Comparison of ENCODE assay signal across 8 cellular contexts in the genomic region with DNA sequence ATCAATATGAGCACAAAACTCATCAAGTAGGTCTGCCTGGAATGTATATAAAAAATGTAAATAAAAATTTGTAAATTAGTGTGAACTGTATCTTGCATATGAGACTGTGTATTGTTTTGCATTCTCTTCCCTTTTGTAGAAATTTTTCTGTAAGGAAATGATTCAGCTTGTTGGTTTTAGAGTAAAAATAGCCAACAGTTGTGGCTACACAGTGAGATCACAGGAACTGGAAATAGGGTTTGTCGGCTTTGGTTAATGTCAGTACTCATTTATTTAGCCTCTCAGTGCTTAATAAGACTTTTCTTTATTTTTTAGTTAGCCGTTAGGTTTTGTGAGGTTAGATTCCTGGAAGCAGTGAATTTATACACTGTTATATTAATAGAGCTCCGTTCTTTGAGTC.
A peak's percentile ranks its signal among the peaks of the same experiment; 100 is the strongest.
DNase-seq lines count a peak whose midpoint lies in the region; ATAC-seq, FAIRE-seq and TF ChIP-seq lines count a peak whose summit lies in the region.

No MANE protein-coding gene starts in this region.

- FAIRE-seq in astrocyte (lab: Jason Lieb, UNC), result peak; percentile 90

- peaks cover 0 to 5% (median 3%) of the 10 kb centered on the region in 7 donors for H3K9me3 Mint-ChIP-seq in CD14-positive monocyte
- no peaks in the 10 kb centered on the region for H3K9me3 Mint-ChIP-seq in astrocyte (ENCODE audit: unreplicated experiment)

- TF ChIP-seq CTCF in CD14-positive monocyte (IDR thresholded peaks at IDR 0.05), result no peak
- TF ChIP-seq CTCF in astrocyte (IDR thresholded peaks at IDR 0.05; ENCODE audit: insufficient read depth, low read depth, low read length), result no peak

- no peak for DNase-seq in CD14-positive monocyte (ENCODE audit: low spot score)
- peak; percentile 83 for DNase-seq in astrocyte (ENCODE audit: low read depth)
- DNase-seq in pulmonary artery endothelial cell (ENCODE audit: low read depth, low spot score), result peak; percentile 65
- DNase-seq in NCI-H146 treated with DMSO at 0.1 percent for 48 hours (lab: John Stamatoyannopoulos, UW; ENCODE audit: unreplicated experiment), result no peak
- no peak for DNase-seq in SK-N-DZ (ENCODE audit: low spot score)
- DNase-seq in activated CD8-positive, alpha-beta memory T cell treated with anti-CD3 and anti-CD28 coated beads for 24 hours, result no peak

- H4K20me1 ChIP-seq in astrocyte (ENCODE audit: insufficient read depth, low read length), result no peaks in the 10 kb centered on the region

- no peaks in the 10 kb centered on the region for H3K36me3 ChIP-seq in astrocyte (ENCODE audit: insufficient read depth, low read length)

- H3K9me3 ChIP-seq in astrocyte (ENCODE audit: insufficient read depth, low read depth, low read length), result no peaks in the 10 kb centered on the region

- H3K27ac Mint-ChIP-seq in CD14-positive monocyte (peak overlapping the region; percentile 84 to 95 (median 93)), astrocyte (ENCODE audit: unreplicated experiment) (peak overlapping the region; percentile 77)

- peaks cover 11 to 12% of the 10 kb centered on the region in 2 donors for H3K36me3 Mint-ChIP-seq in CD14-positive monocyte
- H3K36me3 Mint-ChIP-seq in astrocyte (ENCODE audit: low read depth, unreplicated experiment), result peaks cover 6% of the 10 kb centered on the region

- H3K4me3 Mint-ChIP-seq in CD14-positive monocyte (peak overlapping the region; percentile 28 to 63), astrocyte (ENCODE audit: unreplicated experiment) (peak overlapping the region; percentile 63)

- H3K27ac ChIP-seq in astrocyte (ENCODE audit: low read depth, low read length), result peak overlapping the region; percentile 41

- H2AFZ ChIP-seq in astrocyte (ENCODE audit: low read depth, low read length), result no peak overlapping the region

- intact Hi-C loops in CD14-positive monocyte (cut with micrococcal nuclease), result no loop called here

- ATAC-seq in GM19467 (IDR thresholded peaks at IDR 0.05; ENCODE audit: unreplicated experiment), result peak; percentile 67
- peak; percentile 81 for ATAC-seq in HG03460 (IDR thresholded peaks at IDR 0.05; ENCODE audit: unreplicated experiment)

- peak overlapping the region; percentile 12 for H3K4me3 ChIP-seq in astrocyte (ENCODE audit: insufficient read depth, low read depth, low read length)

- H3K4me2 ChIP-seq in astrocyte (ENCODE audit: low read length), result peak overlapping the region; percentile 57

- H3K27me3 ChIP-seq in astrocyte (ENCODE audit: insufficient read depth, low read length), result no peaks in the 10 kb centered on the region

- peaks cover 11% of the 10 kb centered on the region for H3K4me1 ChIP-seq in astrocyte (ENCODE audit: insufficient read depth, low read length)

- no peaks in the 10 kb centered on the region for H3K79me2 ChIP-seq in astrocyte (ENCODE audit: insufficient read depth, low read length)

- no peak overlapping the region for H3K9ac ChIP-seq in astrocyte (ENCODE audit: low read length)

- H3K4me1 Mint-ChIP-seq in CD14-positive monocyte (peaks cover 65% of the 10 kb centered on the region), astrocyte (ENCODE audit: low read depth, unreplicated experiment) (peaks cover 7% of the 10 kb centered on the region)

- peaks cover 0 to 2% (median 0%) of the 10 kb centered on the region in 3 donors for H3K27me3 Mint-ChIP-seq in CD14-positive monocyte (ENCODE audit: low read depth in 3 of 3)
- H3K27me3 Mint-ChIP-seq in astrocyte (ENCODE audit: low read depth, unreplicated experiment), result no peaks in the 10 kb centered on the region

Comparison
In these comparisons a context has a peak if more than half of its experiments do, and no peak if none do; other contexts are left out.
1. DNase-seq: peak in astrocyte (single experiment) and pulmonary artery endothelial cell (single experiment); none in CD14-positive monocyte (single experiment), NCI-H146 treated with DMSO at 0.1 percent for 48 hours (single experiment), SK-N-DZ (single experiment) and activated CD8-positive, alpha-beta memory T cell treated with anti-CD3 and anti-CD28 coated beads for 24 hours (single experiment).